In genomic region chr10:52486840-52487611, GRCh38 we compare ENCODE assay signal across 12 cellular contexts.
DNase-seq lines count a peak whose midpoint lies in the region; ATAC-seq and TF ChIP-seq lines count a peak whose summit lies in the region.
"Had no signal": no experiment of that assay in that cellular context is flagged by ENCODE, and none has a peak within 500 bp of the region (broad histone marks: within the 10 kb centered on the region; RNA-seq: fewer than 3 reads in every experiment).

No MANE protein-coding gene starts in this region.

- H3K4me3 ChIP-seq in SK-N-SH (ENCODE audit: low read depth in 2 of 2, low read length in 1 of 2) = no peak overlapping the region
- H3K4me3 ChIP-seq: esophagus muscularis mucosa, sigmoid colon, SK-N-MC had no signal

- peaks cover 36% of the 10 kb centered on the region for H3F3A ChIP-seq in SK-N-SH (replicated peaks; ENCODE audit: insufficient read depth)

- no peaks in the 10 kb centered on the region for H3K27me3 ChIP-seq in SK-N-SH (ENCODE audit: insufficient read depth)
- H3K27me3 ChIP-seq: esophagus muscularis mucosa, sigmoid colon had no signal

- H3K9me3 ChIP-seq in SK-N-SH = no peaks in the 10 kb centered on the region
- H3K9me3 ChIP-seq: esophagus muscularis mucosa, sigmoid colon had no signal

- peak; percentile 29 for ATAC-seq in GM18867 (IDR thresholded peaks at IDR 0.05; ENCODE audit: unreplicated experiment)
- ATAC-seq in GM21360 (IDR thresholded peaks at IDR 0.05; ENCODE audit: unreplicated experiment) = no peak
- ATAC-seq in left lobe of liver = no peak
- ATAC-seq in HG03045 (IDR thresholded peaks at IDR 0.05; ENCODE audit: unreplicated experiment) = no peak

- peak overlapping the region; percentile 62 to 89 for H3K27ac ChIP-seq in SK-N-SH (ENCODE audit: low read depth in 2 of 2, low read length in 1 of 2)
- H3K27ac ChIP-seq: esophagus muscularis mucosa, sigmoid colon, SK-N-MC had no signal

- no peaks in the 10 kb centered on the region for H4K20me1 ChIP-seq in SK-N-SH (ENCODE audit: insufficient read depth)

- peak overlapping the region; percentile 32; the same call in 1 of the 2 replicates for H3K4me2 ChIP-seq in SK-N-SH

- no peak for TF ChIP-seq RAD21 in SK-N-SH (IDR thresholded peaks at IDR 0.05; ENCODE audit: low read length)

- H3K36me3 ChIP-seq in SK-N-SH (replicated peaks in 1 of 2; ENCODE audit: control insufficient read depth in 1 of 2, insufficient read depth in 2 of 2, low read length in 1 of 2) = no peaks in the 10 kb centered on the region
- H3K36me3 ChIP-seq: esophagus muscularis mucosa, sigmoid colon had no signal

- H2AFZ ChIP-seq in SK-N-SH (ENCODE audit: low read depth) = no peak overlapping the region; the same call in 1 of the 2 replicates

- peak; percentile 22 to 95; a peak in 3 of 4 replicates for TF ChIP-seq EP300 in SK-N-SH (IDR thresholded peaks at IDR 0.05; ENCODE audit: borderline replicate concordance in 1 of 2, low read depth in 1 of 2, low read length in 1 of 2)

- H3K4me1 ChIP-seq in SK-N-SH (ENCODE audit: control insufficient read depth in 1 of 2, insufficient read depth in 2 of 2, low read depth in 1 of 2, low read length in 1 of 2) = peaks cover 5 to 13% of the 10 kb centered on the region in 2 experiments; a peak in 3 of 4 replicates
- H3K4me1 ChIP-seq: esophagus muscularis mucosa, sigmoid colon had no signal

- WGBS in SK-N-SH (ENCODE audit: low lambda C conversion rate) = 35% methylated on average over 1 of the region's 1 CpG

- H3K79me2 ChIP-seq in SK-N-SH (ENCODE audit: insufficient read depth) = no peaks in the 10 kb centered on the region

- H3K9me2 ChIP-seq in SK-N-SH = no peaks in the 10 kb centered on the region

- POLR2A ChIA-PET in SK-N-SH (lab: Yijun Ruan, JAX) = no interaction called here

- DNase-seq in SK-N-SH = no peak
- DNase-seq in fibroblast of the conjunctiva (ENCODE audit: low read depth) = peak; percentile 78
- DNase-seq in stromal cell of bone marrow (ENCODE audit: low read depth) = peak; percentile 81
- no peak for DNase-seq in left lobe of liver (ENCODE audit: low spot score)
- no peak for DNase-seq in effector CD8-positive, alpha-beta T cell (lab: John Stamatoyannopoulos, UW)
- DNase-seq: GF-D8, sigmoid colon had no signal

- CTCF ChIA-PET in SK-N-SH (lab: Yijun Ruan, JAX) = interaction anchor here (1.4 to 9.5 kb wide), 4 partner anchors 158 to 293 kb away, joined by 4 to 185 read pairs (median 12); partner anchors contain the start of gene DKK1

- H3K9ac ChIP-seq in SK-N-SH = peak overlapping the region; percentile 42

- no peak for TF ChIP-seq CTCF in SK-N-SH (IDR thresholded peaks at IDR 0.05)

TF ChIP-seq in SK-N-SH, 30 proteins besides CTCF, POLR2A, EP300 and RAD21 (continues in another document):
- TF ChIP-seq, protein P1, sequence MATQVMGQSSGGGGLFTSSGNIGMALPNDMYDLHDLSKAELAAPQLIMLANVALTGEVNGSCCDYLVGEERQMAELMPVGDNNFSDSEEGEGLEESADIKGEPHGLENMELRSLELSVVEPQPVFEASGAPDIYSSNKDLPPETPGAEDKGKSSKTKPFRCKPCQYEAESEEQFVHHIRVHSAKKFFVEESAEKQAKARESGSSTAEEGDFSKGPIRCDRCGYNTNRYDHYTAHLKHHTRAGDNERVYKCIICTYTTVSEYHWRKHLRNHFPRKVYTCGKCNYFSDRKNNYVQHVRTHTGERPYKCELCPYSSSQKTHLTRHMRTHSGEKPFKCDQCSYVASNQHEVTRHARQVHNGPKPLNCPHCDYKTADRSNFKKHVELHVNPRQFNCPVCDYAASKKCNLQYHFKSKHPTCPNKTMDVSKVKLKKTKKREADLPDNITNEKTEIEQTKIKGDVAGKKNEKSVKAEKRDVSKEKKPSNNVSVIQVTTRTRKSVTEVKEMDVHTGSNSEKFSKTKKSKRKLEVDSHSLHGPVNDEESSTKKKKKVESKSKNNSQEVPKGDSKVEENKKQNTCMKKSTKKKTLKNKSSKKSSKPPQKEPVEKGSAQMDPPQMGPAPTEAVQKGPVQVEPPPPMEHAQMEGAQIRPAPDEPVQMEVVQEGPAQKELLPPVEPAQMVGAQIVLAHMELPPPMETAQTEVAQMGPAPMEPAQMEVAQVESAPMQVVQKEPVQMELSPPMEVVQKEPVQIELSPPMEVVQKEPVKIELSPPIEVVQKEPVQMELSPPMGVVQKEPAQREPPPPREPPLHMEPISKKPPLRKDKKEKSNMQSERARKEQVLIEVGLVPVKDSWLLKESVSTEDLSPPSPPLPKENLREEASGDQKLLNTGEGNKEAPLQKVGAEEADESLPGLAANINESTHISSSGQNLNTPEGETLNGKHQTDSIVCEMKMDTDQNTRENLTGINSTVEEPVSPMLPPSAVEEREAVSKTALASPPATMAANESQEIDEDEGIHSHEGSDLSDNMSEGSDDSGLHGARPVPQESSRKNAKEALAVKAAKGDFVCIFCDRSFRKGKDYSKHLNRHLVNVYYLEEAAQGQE (IDR thresholded peaks at IDR 0.05; ENCODE audit: low read depth, low read length) = no peak
- TF ChIP-seq GABPA (IDR thresholded peaks at IDR 0.05; ENCODE audit: low read depth) (no peak), SIN3A (IDR thresholded peaks at IDR 0.05; ENCODE audit: borderline replicate concordance, low read depth, low read length) (no peak), MXI1 (IDR thresholded peaks at IDR 0.05; ENCODE audit: low read depth, low read length) (no peak), ELF1 (IDR thresholded peaks at IDR 0.05) (no peak), TAF1 (IDR thresholded peaks at IDR 0.05; ENCODE audit: borderline replicate concordance, low read depth, low read length) (no peak), YY1 (IDR thresholded peaks at IDR 0.05; ENCODE audit: low read depth) (no peak), POLR2AphosphoS5 (IDR thresholded peaks at IDR 0.05; ENCODE audit: low read depth, low read length) (peak; percentile 57; the same call in 1 of the 2 replicates), FOXJ3 (CRISPR knock-in tag; IDR thresholded peaks at IDR 0.05) (no peak), MEF2A (IDR thresholded peaks at IDR 0.05; ENCODE audit: borderline replicate concordance, low read depth) (0 out of 2 replicates have a peak, but pooled peaks have one; percentile 67), PBX3 (IDR thresholded peaks at IDR 0.05) (peak; percentile 95), RFX5 (IDR thresholded peaks at IDR 0.05; ENCODE audit: low read length) (no peak), EZH2phosphoT487 (IDR thresholded peaks at IDR 0.05; ENCODE audit: borderline replicate concordance, low read depth) (no peak), NRF1 (IDR thresholded peaks at IDR 0.05; ENCODE audit: low read depth, low read length) (no peak), FOXM1 (IDR thresholded peaks at IDR 0.05; ENCODE audit: low read depth) (0 out of 2 replicates have a peak, but pooled peaks have one; percentile 76), FOSL2 (IDR thresholded peaks at IDR 0.05; ENCODE audit: borderline replicate concordance, low read depth) (peak; percentile 88), TCF12 (IDR thresholded peaks at IDR 0.05) (peak; percentile 87), SMC3 (IDR thresholded peaks at IDR 0.05; ENCODE audit: low read depth, low read length) (no peak), JUND (IDR thresholded peaks at IDR 0.05) (peak; percentile 93), TEAD4 (IDR thresholded peaks at IDR 0.05; ENCODE audit: borderline replicate concordance, insufficient read depth) (peak; percentile 89), RXRA (IDR thresholded peaks at IDR 0.05; ENCODE audit: borderline replicate concordance, low read depth) (no peak), GATA2 (CRISPR knock-in tag; IDR thresholded peaks at IDR 0.05) (no peak)
- TF ChIP-seq, protein P2, sequence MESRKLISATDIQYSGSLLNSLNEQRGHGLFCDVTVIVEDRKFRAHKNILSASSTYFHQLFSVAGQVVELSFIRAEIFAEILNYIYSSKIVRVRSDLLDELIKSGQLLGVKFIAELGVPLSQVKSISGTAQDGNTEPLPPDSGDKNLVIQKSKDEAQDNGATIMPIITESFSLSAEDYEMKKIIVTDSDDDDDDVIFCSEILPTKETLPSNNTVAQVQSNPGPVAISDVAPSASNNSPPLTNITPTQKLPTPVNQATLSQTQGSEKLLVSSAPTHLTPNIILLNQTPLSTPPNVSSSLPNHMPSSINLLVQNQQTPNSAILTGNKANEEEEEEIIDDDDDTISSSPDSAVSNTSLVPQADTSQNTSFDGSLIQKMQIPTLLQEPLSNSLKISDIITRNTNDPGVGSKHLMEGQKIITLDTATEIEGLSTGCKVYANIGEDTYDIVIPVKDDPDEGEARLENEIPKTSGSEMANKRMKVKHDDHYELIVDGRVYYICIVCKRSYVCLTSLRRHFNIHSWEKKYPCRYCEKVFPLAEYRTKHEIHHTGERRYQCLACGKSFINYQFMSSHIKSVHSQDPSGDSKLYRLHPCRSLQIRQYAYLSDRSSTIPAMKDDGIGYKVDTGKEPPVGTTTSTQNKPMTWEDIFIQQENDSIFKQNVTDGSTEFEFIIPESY (IDR thresholded peaks at IDR 0.05; ENCODE audit: borderline replicate concordance, low read depth) = peak; percentile 64; the same call in 1 of the 2 replicates
- TF ChIP-seq, protein P3, sequence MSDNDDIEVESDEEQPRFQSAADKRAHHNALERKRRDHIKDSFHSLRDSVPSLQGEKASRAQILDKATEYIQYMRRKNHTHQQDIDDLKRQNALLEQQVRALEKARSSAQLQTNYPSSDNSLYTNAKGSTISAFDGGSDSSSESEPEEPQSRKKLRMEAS (IDR thresholded peaks at IDR 0.05; ENCODE audit: low read depth) = peak; percentile 53; the same call in 1 of the 2 replicates
- TF ChIP-seq, protein P4, sequence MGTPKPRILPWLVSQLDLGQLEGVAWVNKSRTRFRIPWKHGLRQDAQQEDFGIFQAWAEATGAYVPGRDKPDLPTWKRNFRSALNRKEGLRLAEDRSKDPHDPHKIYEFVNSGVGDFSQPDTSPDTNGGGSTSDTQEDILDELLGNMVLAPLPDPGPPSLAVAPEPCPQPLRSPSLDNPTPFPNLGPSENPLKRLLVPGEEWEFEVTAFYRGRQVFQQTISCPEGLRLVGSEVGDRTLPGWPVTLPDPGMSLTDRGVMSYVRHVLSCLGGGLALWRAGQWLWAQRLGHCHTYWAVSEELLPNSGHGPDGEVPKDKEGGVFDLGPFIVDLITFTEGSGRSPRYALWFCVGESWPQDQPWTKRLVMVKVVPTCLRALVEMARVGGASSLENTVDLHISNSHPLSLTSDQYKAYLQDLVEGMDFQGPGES (IDR thresholded peaks at IDR 0.05; ENCODE audit: low read depth, low read length) = no peak

Comparison
In these comparisons a context has a peak if more than half of its experiments do, and no peak if none do; other contexts are left out.
1. DNase-seq: peak in fibroblast of the conjunctiva (single experiment) and stromal cell of bone marrow (single experiment); none in SK-N-SH (single experiment), left lobe of liver (single experiment) and effector CD8-positive, alpha-beta T cell (single experiment).